1 cellular context compared by ENCODE assay signal in the genomic region with DNA sequence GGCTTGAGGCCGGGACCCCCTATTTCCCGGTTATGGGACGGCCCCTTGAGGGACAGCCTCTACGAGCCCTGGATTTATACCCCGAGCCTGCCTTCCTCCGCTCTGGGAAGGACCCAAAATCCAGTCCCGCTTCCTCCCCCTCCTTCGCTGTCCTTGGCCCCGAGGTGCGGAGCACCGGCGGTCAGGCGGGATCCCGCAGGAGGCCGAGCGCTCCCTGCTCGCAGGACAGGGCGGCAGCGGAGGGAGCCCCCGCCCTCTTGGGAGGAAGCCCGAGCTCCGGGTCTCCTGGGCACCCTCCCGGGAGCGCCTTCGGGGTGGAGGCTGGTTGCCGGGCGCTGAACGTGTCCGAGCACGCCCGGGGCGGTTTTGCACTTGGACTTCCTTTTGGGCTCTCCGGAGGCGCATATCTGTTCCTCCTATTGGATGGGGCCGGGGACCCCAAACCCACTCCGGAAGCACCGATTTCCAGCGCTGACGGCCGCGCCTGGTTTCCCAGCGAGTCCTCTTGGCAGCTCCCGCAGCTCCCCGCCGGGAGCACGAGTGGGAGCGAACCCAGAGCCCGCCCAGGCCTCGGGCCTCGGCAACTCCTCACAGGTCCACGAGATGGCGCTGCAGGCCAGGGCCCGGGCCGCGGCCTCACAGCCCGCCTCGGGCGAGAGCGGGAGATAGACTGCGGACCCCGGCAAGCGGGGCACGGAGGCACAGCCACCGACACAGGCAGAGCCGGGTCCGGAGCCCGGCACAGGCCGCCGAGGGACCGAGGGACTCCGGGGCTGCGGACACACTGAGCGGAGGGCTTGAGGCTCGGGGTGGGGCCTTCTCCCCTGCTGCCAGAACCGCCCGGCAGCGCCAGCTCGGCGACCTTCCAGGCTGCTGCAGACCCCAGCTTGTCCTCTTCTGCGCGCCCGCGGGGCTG.
TF ChIP-seq lines count a peak whose summit lies in the region.

No MANE protein-coding gene starts in this region.

TF ChIP-seq in HEK293, 187 proteins besides CTCF, POLR2A, EP300 and RAD21 (continued from another document and continues in another):
- TF ChIP-seq KLF16 (tag by site-specific recombination; IDR thresholded peaks at IDR 0.05) (peak; percentile 22; the same call in 1 of the 2 replicates), ZNF214 (tag by site-specific recombination; IDR thresholded peaks at IDR 0.05; ENCODE audit: borderline replicate concordance) (no peak), GLI4 (tag by site-specific recombination; IDR thresholded peaks at IDR 0.05) (no peak), ZFHX2 (tag by site-specific recombination; conservative IDR thresholded peaks at IDR 0.05) (0 out of 2 replicates have a peak, but pooled peaks have one; percentile 27), ZNF76 (tag by site-specific recombination; IDR thresholded peaks at IDR 0.05; ENCODE audit: borderline replicate concordance, low read depth) (no peak), FEZF1 (tag by site-specific recombination; IDR thresholded peaks at IDR 0.05) (no peak), ZBTB7A (tag by site-specific recombination; IDR thresholded peaks at IDR 0.05; ENCODE audit: low read depth) (peak; percentile 78; the same call in 1 of the 2 replicates), HOXC10 (CRISPR knock-in tag; IDR thresholded peaks at IDR 0.05) (no peak), ZNF785 (tag by site-specific recombination; IDR thresholded peaks at IDR 0.05) (peak; percentile 96), ZNF670 (tag by site-specific recombination; IDR thresholded peaks at IDR 0.05; ENCODE audit: low read depth) (no peak), HOXD13 (CRISPR knock-in tag; IDR thresholded peaks at IDR 0.05; ENCODE audit: borderline replicate concordance) (no peak), ZFP69B (tag by site-specific recombination; IDR thresholded peaks at IDR 0.05) (no peak), MEIS1 (CRISPR knock-in tag; IDR thresholded peaks at IDR 0.05; ENCODE audit: borderline replicate concordance) (no peak), ZFP3 (tag by site-specific recombination; IDR thresholded peaks at IDR 0.05; ENCODE audit: low read depth) (no peak), ZNF335 (tag by site-specific recombination; conservative IDR thresholded peaks at IDR 0.05) (peak; percentile 81), ZXDB (tag by site-specific recombination; IDR thresholded peaks at IDR 0.05) (peak; percentile 63; the same call in 1 of the 2 replicates), ZFP41 (tag by site-specific recombination; IDR thresholded peaks at IDR 0.05; ENCODE audit: borderline replicate concordance) (no peak), ZNF140 (tag by site-specific recombination; IDR thresholded peaks at IDR 0.05) (no peak), ZBTB8A (tag by site-specific recombination; IDR thresholded peaks at IDR 0.05) (peak; percentile 91), ZNF596 (tag by site-specific recombination; IDR thresholded peaks at IDR 0.05) (peak; percentile 52), ZNF132 (tag by site-specific recombination; IDR thresholded peaks at IDR 0.05; ENCODE audit: borderline replicate concordance) (no peak), ZFP37 (tag by site-specific recombination; IDR thresholded peaks at IDR 0.05) (peak; percentile 68; the same call in 1 of the 2 replicates), MYNN (tag by site-specific recombination; IDR thresholded peaks at IDR 0.05; ENCODE audit: borderline replicate concordance) (no peak)
- TF ChIP-seq, protein P1, sequence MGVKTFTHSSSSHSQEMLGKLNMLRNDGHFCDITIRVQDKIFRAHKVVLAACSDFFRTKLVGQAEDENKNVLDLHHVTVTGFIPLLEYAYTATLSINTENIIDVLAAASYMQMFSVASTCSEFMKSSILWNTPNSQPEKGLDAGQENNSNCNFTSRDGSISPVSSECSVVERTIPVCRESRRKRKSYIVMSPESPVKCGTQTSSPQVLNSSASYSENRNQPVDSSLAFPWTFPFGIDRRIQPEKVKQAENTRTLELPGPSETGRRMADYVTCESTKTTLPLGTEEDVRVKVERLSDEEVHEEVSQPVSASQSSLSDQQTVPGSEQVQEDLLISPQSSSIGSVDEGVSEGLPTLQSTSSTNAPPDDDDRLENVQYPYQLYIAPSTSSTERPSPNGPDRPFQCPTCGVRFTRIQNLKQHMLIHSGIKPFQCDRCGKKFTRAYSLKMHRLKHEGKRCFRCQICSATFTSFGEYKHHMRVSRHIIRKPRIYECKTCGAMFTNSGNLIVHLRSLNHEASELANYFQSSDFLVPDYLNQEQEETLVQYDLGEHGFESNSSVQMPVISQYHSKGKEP (tag by site-specific recombination; IDR thresholded peaks at IDR 0.05): no peak
- TF ChIP-seq, protein P2, sequence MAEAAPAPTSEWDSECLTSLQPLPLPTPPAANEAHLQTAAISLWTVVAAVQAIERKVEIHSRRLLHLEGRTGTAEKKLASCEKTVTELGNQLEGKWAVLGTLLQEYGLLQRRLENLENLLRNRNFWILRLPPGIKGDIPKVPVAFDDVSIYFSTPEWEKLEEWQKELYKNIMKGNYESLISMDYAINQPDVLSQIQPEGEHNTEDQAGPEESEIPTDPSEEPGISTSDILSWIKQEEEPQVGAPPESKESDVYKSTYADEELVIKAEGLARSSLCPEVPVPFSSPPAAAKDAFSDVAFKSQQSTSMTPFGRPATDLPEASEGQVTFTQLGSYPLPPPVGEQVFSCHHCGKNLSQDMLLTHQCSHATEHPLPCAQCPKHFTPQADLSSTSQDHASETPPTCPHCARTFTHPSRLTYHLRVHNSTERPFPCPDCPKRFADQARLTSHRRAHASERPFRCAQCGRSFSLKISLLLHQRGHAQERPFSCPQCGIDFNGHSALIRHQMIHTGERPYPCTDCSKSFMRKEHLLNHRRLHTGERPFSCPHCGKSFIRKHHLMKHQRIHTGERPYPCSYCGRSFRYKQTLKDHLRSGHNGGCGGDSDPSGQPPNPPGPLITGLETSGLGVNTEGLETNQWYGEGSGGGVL (tag by site-specific recombination; IDR thresholded peaks at IDR 0.05): no peak
- TF ChIP-seq, protein P3, sequence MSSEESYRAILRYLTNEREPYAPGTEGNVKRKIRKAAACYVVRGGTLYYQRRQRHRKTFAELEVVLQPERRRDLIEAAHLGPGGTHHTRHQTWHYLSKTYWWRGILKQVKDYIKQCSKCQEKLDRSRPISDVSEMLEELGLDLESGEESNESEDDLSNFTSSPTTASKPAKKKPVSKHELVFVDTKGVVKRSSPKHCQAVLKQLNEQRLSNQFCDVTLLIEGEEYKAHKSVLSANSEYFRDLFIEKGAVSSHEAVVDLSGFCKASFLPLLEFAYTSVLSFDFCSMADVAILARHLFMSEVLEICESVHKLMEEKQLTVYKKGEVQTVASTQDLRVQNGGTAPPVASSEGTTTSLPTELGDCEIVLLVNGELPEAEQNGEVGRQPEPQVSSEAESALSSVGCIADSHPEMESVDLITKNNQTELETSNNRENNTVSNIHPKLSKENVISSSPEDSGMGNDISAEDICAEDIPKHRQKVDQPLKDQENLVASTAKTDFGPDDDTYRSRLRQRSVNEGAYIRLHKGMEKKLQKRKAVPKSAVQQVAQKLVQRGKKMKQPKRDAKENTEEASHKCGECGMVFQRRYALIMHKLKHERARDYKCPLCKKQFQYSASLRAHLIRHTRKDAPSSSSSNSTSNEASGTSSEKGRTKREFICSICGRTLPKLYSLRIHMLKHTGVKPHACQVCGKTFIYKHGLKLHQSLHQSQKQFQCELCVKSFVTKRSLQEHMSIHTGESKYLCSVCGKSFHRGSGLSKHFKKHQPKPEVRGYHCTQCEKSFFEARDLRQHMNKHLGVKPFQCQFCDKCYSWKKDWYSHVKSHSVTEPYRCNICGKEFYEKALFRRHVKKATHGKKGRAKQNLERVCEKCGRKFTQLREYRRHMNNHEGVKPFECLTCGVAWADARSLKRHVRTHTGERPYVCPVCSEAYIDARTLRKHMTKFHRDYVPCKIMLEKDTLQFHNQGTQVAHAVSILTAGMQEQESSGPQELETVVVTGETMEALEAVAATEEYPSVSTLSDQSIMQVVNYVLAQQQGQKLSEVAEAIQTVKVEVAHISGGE (tag by site-specific recombination; conservative IDR thresholded peaks at IDR 0.05; ENCODE audit: low read depth): peak; percentile 41; the same call in 1 of the 2 replicates
- TF ChIP-seq, protein P4, sequence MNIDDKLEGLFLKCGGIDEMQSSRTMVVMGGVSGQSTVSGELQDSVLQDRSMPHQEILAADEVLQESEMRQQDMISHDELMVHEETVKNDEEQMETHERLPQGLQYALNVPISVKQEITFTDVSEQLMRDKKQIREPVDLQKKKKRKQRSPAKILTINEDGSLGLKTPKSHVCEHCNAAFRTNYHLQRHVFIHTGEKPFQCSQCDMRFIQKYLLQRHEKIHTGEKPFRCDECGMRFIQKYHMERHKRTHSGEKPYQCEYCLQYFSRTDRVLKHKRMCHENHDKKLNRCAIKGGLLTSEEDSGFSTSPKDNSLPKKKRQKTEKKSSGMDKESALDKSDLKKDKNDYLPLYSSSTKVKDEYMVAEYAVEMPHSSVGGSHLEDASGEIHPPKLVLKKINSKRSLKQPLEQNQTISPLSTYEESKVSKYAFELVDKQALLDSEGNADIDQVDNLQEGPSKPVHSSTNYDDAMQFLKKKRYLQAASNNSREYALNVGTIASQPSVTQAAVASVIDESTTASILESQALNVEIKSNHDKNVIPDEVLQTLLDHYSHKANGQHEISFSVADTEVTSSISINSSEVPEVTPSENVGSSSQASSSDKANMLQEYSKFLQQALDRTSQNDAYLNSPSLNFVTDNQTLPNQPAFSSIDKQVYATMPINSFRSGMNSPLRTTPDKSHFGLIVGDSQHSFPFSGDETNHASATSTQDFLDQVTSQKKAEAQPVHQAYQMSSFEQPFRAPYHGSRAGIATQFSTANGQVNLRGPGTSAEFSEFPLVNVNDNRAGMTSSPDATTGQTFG (tag by site-specific recombination; IDR thresholded peaks at IDR 0.05; ENCODE audit: borderline replicate concordance): no peak
- TF ChIP-seq, protein P5, sequence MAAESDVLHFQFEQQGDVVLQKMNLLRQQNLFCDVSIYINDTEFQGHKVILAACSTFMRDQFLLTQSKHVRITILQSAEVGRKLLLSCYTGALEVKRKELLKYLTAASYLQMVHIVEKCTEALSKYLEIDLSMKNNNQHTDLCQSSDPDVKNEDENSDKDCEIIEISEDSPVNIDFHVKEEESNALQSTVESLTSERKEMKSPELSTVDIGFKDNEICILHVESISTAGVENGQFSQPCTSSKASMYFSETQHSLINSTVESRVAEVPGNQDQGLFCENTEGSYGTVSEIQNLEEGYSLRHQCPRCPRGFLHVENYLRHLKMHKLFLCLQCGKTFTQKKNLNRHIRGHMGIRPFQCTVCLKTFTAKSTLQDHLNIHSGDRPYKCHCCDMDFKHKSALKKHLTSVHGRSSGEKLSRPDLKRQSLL (tag by site-specific recombination; IDR thresholded peaks at IDR 0.05): 0 out of 2 replicates have a peak, but pooled peaks have one; percentile 4
- TF ChIP-seq, protein P6, sequence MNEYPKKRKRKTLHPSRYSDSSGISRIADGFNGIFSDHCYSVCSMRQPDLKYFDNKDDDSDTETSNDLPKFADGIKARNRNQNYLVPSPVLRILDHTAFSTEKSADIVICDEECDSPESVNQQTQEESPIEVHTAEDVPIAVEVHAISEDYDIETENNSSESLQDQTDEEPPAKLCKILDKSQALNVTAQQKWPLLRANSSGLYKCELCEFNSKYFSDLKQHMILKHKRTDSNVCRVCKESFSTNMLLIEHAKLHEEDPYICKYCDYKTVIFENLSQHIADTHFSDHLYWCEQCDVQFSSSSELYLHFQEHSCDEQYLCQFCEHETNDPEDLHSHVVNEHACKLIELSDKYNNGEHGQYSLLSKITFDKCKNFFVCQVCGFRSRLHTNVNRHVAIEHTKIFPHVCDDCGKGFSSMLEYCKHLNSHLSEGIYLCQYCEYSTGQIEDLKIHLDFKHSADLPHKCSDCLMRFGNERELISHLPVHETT (tag by site-specific recombination; IDR thresholded peaks at IDR 0.05): peak; percentile 69; the same call in 1 of the 2 replicates
- TF ChIP-seq, protein P7, sequence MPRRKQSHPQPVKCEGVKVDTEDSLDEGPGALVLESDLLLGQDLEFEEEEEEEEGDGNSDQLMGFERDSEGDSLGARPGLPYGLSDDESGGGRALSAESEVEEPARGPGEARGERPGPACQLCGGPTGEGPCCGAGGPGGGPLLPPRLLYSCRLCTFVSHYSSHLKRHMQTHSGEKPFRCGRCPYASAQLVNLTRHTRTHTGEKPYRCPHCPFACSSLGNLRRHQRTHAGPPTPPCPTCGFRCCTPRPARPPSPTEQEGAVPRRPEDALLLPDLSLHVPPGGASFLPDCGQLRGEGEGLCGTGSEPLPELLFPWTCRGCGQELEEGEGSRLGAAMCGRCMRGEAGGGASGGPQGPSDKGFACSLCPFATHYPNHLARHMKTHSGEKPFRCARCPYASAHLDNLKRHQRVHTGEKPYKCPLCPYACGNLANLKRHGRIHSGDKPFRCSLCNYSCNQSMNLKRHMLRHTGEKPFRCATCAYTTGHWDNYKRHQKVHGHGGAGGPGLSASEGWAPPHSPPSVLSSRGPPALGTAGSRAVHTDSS (tag by site-specific recombination; IDR thresholded peaks at IDR 0.05): no peak
- TF ChIP-seq, protein P8, sequence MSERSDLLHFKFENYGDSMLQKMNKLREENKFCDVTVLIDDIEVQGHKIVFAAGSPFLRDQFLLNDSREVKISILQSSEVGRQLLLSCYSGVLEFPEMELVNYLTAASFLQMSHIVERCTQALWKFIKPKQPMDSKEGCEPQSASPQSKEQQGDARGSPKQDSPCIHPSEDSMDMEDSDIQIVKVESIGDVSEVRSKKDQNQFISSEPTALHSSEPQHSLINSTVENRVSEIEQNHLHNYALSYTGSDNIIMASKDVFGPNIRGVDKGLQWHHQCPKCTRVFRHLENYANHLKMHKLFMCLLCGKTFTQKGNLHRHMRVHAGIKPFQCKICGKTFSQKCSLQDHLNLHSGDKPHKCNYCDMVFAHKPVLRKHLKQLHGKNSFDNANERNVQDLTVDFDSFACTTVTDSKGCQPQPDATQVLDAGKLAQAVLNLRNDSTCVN (tag by site-specific recombination; optimal IDR thresholded peaks at IDR 0.05): peak; percentile 83
- TF ChIP-seq, protein P9, sequence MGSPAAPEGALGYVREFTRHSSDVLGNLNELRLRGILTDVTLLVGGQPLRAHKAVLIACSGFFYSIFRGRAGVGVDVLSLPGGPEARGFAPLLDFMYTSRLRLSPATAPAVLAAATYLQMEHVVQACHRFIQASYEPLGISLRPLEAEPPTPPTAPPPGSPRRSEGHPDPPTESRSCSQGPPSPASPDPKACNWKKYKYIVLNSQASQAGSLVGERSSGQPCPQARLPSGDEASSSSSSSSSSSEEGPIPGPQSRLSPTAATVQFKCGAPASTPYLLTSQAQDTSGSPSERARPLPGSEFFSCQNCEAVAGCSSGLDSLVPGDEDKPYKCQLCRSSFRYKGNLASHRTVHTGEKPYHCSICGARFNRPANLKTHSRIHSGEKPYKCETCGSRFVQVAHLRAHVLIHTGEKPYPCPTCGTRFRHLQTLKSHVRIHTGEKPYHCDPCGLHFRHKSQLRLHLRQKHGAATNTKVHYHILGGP (tag by site-specific recombination; IDR thresholded peaks at IDR 0.05): no peak
- TF ChIP-seq, protein P10, sequence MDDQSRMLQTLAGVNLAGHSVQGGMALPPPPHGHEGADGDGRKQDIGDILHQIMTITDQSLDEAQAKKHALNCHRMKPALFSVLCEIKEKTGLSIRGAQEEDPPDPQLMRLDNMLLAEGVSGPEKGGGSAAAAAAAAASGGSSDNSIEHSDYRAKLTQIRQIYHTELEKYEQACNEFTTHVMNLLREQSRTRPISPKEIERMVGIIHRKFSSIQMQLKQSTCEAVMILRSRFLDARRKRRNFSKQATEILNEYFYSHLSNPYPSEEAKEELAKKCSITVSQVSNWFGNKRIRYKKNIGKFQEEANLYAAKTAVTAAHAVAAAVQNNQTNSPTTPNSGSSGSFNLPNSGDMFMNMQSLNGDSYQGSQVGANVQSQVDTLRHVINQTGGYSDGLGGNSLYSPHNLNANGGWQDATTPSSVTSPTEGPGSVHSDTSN (CRISPR knock-in tag; IDR thresholded peaks at IDR 0.05): no peak
